ENCODE assay signal across 9 cellular contexts in genomic region chr20:57473246-57474042, GRCh38. TPM values are rescaled to one million over a fixed set of nuclear protein-coding genes. Genes with fewer than 3 reads are reported as not detected.
A peak's percentile ranks its signal among the peaks of the same experiment; 100 is the strongest.
DNase-seq lines count a peak whose midpoint lies in the region; ATAC-seq and TF ChIP-seq lines count a peak whose summit lies in the region.
"Had no signal": no experiment of that assay in that cellular context is flagged by ENCODE, and none has a peak within 500 bp of the region (broad histone marks: within the 10 kb centered on the region; RNA-seq: fewer than 3 reads in every experiment).

No MANE protein-coding gene starts in this region.

- peak; percentile 58 for ATAC-seq in GM21381 (IDR thresholded peaks at IDR 0.05; ENCODE audit: unreplicated experiment)
- peak; percentile 82 for ATAC-seq in naive thymus-derived CD4-positive, alpha-beta T cell

- H3K36me3 ChIP-seq in KMS-11 (ENCODE audit: insufficient read depth): no peaks in the 10 kb centered on the region
- no peaks in the 10 kb centered on the region for H3K36me3 ChIP-seq in naive thymus-derived CD4-positive, alpha-beta T cell (ENCODE audit: control insufficient read depth in 2 of 3, insufficient read depth in 3 of 3, low read length in 3 of 3)

- H3K27me3 ChIP-seq in KMS-11 (ENCODE audit: insufficient read depth, low read depth): no peaks in the 10 kb centered on the region; the same call in 1 of the 2 replicates
- H3K27me3 ChIP-seq in naive thymus-derived CD4-positive, alpha-beta T cell (ENCODE audit: control insufficient read depth in 2 of 2, insufficient read depth in 2 of 2, low read length in 2 of 2): no peaks in the 10 kb centered on the region

- POLR2A ChIA-PET in naive thymus-derived CD4-positive, alpha-beta T cell (lab: Charles Lee): interaction anchor here (0.7 to 1.5 kb wide), 10 partner anchors 23 to 81 kb away, joined by 3 to 10 read pairs (median 4); no protein-coding TSS in a partner anchor

- peaks cover 37% of the 10 kb centered on the region for H3K4me1 ChIP-seq in KMS-11 (ENCODE audit: low read depth, poor library complexity, severe bottlenecking)
- peaks cover 14 to 30% of the 10 kb centered on the region in 2 donors for H3K4me1 ChIP-seq in naive thymus-derived CD4-positive, alpha-beta T cell (ENCODE audit: control insufficient read depth in 2 of 2, insufficient read depth in 2 of 2, low read length in 2 of 2)

- no peaks in the 10 kb centered on the region for H3K9me3 Mint-ChIP-seq in naive thymus-derived CD4-positive, alpha-beta T cell
- H3K9me3 Mint-ChIP-seq in HFFc6: no peaks in the 10 kb centered on the region
- no peaks in the 10 kb centered on the region for H3K9me3 Mint-ChIP-seq in T-helper 2 cell treated with Interferon-gamma antibody and Interleukin-4, amounts not matched to agents 5 μg/mL and 100 μg/mL, for 36 hours

- peak overlapping the region; percentile 41 for H3K27ac ChIP-seq in KMS-11
- no peak overlapping the region for H3K27ac ChIP-seq in naive thymus-derived CD4-positive, alpha-beta T cell (ENCODE audit: low read depth, low read length)

- in situ Hi-C loops in astrocyte of the cerebellum (cut with HindIII; ENCODE audit: low sequenced_read_pairs): no loop called here

- no peaks in the 10 kb centered on the region for H3K79me2 ChIP-seq in KMS-11 (ENCODE audit: insufficient read depth, low read depth)

- H4K20me1 ChIP-seq in KMS-11 (ENCODE audit: insufficient read depth): no peaks in the 10 kb centered on the region

- H3K4me1 Mint-ChIP-seq in naive thymus-derived CD4-positive, alpha-beta T cell: peaks cover 7 to 43% (median 31%) of the 10 kb centered on the region in 7 donors
- no peaks in the 10 kb centered on the region for H3K4me1 Mint-ChIP-seq in HFFc6 (ENCODE audit: low read depth)
- peaks cover 13% of the 10 kb centered on the region for H3K4me1 Mint-ChIP-seq in T-helper 2 cell treated with Interferon-gamma antibody and Interleukin-4, amounts not matched to agents 5 μg/mL and 100 μg/mL, for 36 hours (ENCODE audit: low read depth)

- H3K4me3 Mint-ChIP-seq in naive thymus-derived CD4-positive, alpha-beta T cell: peak overlapping the region in 8 of 10 donors; percentile 1 to 66 (median 18)
- no peak overlapping the region for H3K4me3 Mint-ChIP-seq in HFFc6
- H3K4me3 Mint-ChIP-seq in T-helper 2 cell treated with Interferon-gamma antibody and Interleukin-4, amounts not matched to agents 5 μg/mL and 100 μg/mL, for 36 hours: no peak overlapping the region

- CTCF ChIA-PET in naive thymus-derived CD4-positive, alpha-beta T cell (lab: Charles Lee): no interaction called here

- intact Hi-C loops in naive thymus-derived CD4-positive, alpha-beta T cell (cut with micrococcal nuclease): no loop called here

- peak overlapping the region; percentile 37 for H3K4me2 ChIP-seq in KMS-11

- DNase-seq in NCI-H187 treated with DMSO at 0.1 percent for 48 hours (lab: John Stamatoyannopoulos, UW): peak; percentile 14
- DNase-seq in NCI-H187 (lab: John Stamatoyannopoulos, UW): no peak
- peak; percentile 23 for DNase-seq in astrocyte of the cerebellum (ENCODE audit: low read depth)
- no peak for DNase-seq in naive thymus-derived CD4-positive, alpha-beta T cell
- no peak for DNase-seq in HFFc6
- DNase-seq in T-helper 2 cell treated with Interferon-gamma antibody and Interleukin-4, amounts not matched to agents 5 μg/mL and 100 μg/mL, for 36 hours (ENCODE audit: low spot score): no peak

- no peaks in the 10 kb centered on the region for H3K36me3 Mint-ChIP-seq in naive thymus-derived CD4-positive, alpha-beta T cell
- no peaks in the 10 kb centered on the region for H3K36me3 Mint-ChIP-seq in HFFc6 (ENCODE audit: low read depth)
- H3K36me3 Mint-ChIP-seq in T-helper 2 cell treated with Interferon-gamma antibody and Interleukin-4, amounts not matched to agents 5 μg/mL and 100 μg/mL, for 36 hours (ENCODE audit: low read depth): no peaks in the 10 kb centered on the region

- H3K9ac ChIP-seq in KMS-11: peak overlapping the region; percentile 25; the same call in 1 of the 2 replicates

- H3K4me3 ChIP-seq in KMS-11 (IDR thresholded peaks at IDR 0.05; ENCODE audit: insufficient read depth, low read depth, low read length): no peak overlapping the region
- H3K4me3 ChIP-seq in astrocyte of the cerebellum (ENCODE audit: low read depth, low read length): no peak overlapping the region
- no peak overlapping the region for H3K4me3 ChIP-seq in naive thymus-derived CD4-positive, alpha-beta T cell (ENCODE audit: low read length)

- H3K27ac Mint-ChIP-seq in naive thymus-derived CD4-positive, alpha-beta T cell: peak overlapping the region; percentile 32 to 83 (median 69)
- no peak overlapping the region for H3K27ac Mint-ChIP-seq in HFFc6
- H3K27ac Mint-ChIP-seq in T-helper 2 cell treated with Interferon-gamma antibody and Interleukin-4, amounts not matched to agents 5 μg/mL and 100 μg/mL, for 36 hours: no peak overlapping the region

- peak overlapping the region; percentile 63 for H2AFZ ChIP-seq in KMS-11 (ENCODE audit: low read depth)

- H3K27me3 Mint-ChIP-seq in naive thymus-derived CD4-positive, alpha-beta T cell: peaks cover 0 to 9% (median 0%) of the 10 kb centered on the region in 5 donors
- peaks cover 64% of the 10 kb centered on the region for H3K27me3 Mint-ChIP-seq in HFFc6 (ENCODE audit: insufficient read depth)
- peaks cover 13% of the 10 kb centered on the region for H3K27me3 Mint-ChIP-seq in T-helper 2 cell treated with Interferon-gamma antibody and Interleukin-4, amounts not matched to agents 5 μg/mL and 100 μg/mL, for 36 hours (ENCODE audit: low read depth)

- H3K9me3 ChIP-seq in naive thymus-derived CD4-positive, alpha-beta T cell (ENCODE audit: control insufficient read depth in 2 of 3, low read length in 3 of 3): no peaks in the 10 kb centered on the region

- TF ChIP-seq CTCF in KMS-11 (conservative IDR thresholded peaks at IDR 0.05; ENCODE audit: low read depth, low read length): peak; percentile 27; the same call in 1 of the 2 replicates
- peak; percentile 18 for TF ChIP-seq CTCF in astrocyte of the cerebellum (IDR thresholded peaks at IDR 0.05; ENCODE audit: low read depth, low read length, missing control alignments)
- no peak for TF ChIP-seq CTCF in HFFc6 (IDR thresholded peaks at IDR 0.05)

RNA-seq across cellular contexts. Expression of gene CTCFL, which starts 51.5 kb away (rescaled TPM):
- total RNA-seq in naive thymus-derived CD4-positive, alpha-beta T cell: not detected
- polyA plus RNA-seq in naive thymus-derived CD4-positive, alpha-beta T cell: not detected
- not detected for total RNA-seq in HFFc6 (2021; fragmentation: NEBNext Ultra II Directional; extraction: Animal tissue kit (Norgen Biotek cat#: 25700))
- total RNA-seq: urinary bladder had no signal
- polyA plus RNA-seq: urinary bladder had no signal

Comparison
In these comparisons a context has a peak if more than half of its experiments do, and no peak if none do; other contexts are left out.
1. DNase-seq: peak in NCI-H187 treated with DMSO at 0.1 percent for 48 hours (single experiment) and astrocyte of the cerebellum (single experiment); none in NCI-H187 (0 of 2), naive thymus-derived CD4-positive, alpha-beta T cell (0 of 9), HFFc6 (single experiment) and T-helper 2 cell treated with Interferon-gamma antibody and Interleukin-4, amounts not matched to agents 5 μg/mL and 100 μg/mL, for 36 hours (single experiment).
2. H3K27ac Mint-ChIP-seq: peak in naive thymus-derived CD4-positive, alpha-beta T cell (9 of 9); none in HFFc6 (single experiment) and T-helper 2 cell treated with Interferon-gamma antibody and Interleukin-4, amounts not matched to agents 5 μg/mL and 100 μg/mL, for 36 hours (single experiment).
3. H3K4me3 Mint-ChIP-seq: peak in naive thymus-derived CD4-positive, alpha-beta T cell (8 of 10); none in HFFc6 (single experiment) and T-helper 2 cell treated with Interferon-gamma antibody and Interleukin-4, amounts not matched to agents 5 μg/mL and 100 μg/mL, for 36 hours (single experiment).